Comparison of ENCODE assay signal across 1 cellular context in genomic region chrX:49877397-49878101, GRCh38.
TF ChIP-seq lines count a peak whose summit lies in the region.

No MANE protein-coding gene starts in this region.

TF ChIP-seq in endothelial cell of umbilical vein, 7 proteins besides CTCF, POLR2A, EP300 and RAD21 (continued from another document):
- TF ChIP-seq MAX (IDR thresholded peaks at IDR 0.05; ENCODE audit: insufficient read depth, insufficient read length) (no peak), EZH2 (IDR thresholded peaks at IDR 0.05; ENCODE audit: borderline replicate concordance, low read depth, low read length, severe bottlenecking) (no peak), POLR2AphosphoS5 (IDR thresholded peaks at IDR 0.05; ENCODE audit: insufficient read depth, low read depth, low read length) (no peak), JUN (IDR thresholded peaks at IDR 0.05; ENCODE audit: borderline replicate concordance, insufficient read depth, insufficient read length, low read depth) (no peak), MYC (IDR thresholded peaks at IDR 0.05; ENCODE audit: low read depth, low read length) (no peak)
